ENCODE assay signal across 23 cellular contexts in the genomic region with DNA sequence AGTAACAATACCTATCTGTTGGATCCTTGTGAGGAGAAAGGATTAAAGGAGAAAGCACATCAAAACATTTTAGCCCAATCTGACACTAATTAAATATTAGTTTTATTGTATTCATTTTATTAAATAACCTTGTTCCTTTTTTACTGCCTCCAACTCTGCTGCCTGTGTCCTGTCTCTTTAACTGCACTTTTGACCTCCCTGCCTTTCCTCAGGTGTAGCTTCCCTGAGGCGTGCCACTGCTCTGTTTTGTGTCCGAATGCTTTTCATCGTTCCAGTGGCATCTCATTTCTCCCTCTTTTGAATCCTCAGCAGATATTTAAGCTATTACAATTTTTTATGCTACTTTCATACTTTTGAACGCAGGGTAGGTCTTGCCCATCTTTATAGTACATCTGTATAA.
"Had no signal": no experiment of that assay in that cellular context is flagged by ENCODE, and none has a peak within 500 bp of the region (broad histone marks: within the 10 kb centered on the region; RNA-seq: fewer than 3 reads in every experiment).

No MANE protein-coding gene starts in this region.

- H3K27ac ChIP-seq: colonic mucosa, coronary artery, dorsolateral prefrontal cortex, epithelial cell of prostate, esophagus muscularis mucosa, esophagus squamous epithelium, foreskin keratinocyte, gastrocnemius medialis, gastroesophageal sphincter had no signal

- H3K27me3 ChIP-seq: colonic mucosa, dorsolateral prefrontal cortex, esophagus muscularis mucosa, esophagus squamous epithelium, foreskin keratinocyte, gastrocnemius medialis, gastroesophageal sphincter had no signal

- ATAC-seq: effector memory CD8-positive, alpha-beta T cell; esophagus mucosa; foreskin keratinocyte; gastrocnemius medialis; gastroesophageal sphincter had no signal

- H3K4me1 ChIP-seq: colonic mucosa, esophagus muscularis mucosa, esophagus squamous epithelium, foreskin keratinocyte, gastrocnemius medialis, gastroesophageal sphincter had no signal

- H3K27me3 Mint-ChIP-seq: dendritic cell treated with granulocyte-macrophage colony-stimulating factor and Interleukin-4, amounts not matched to agents 40 ng/mL and 50 ng/mL, for 4 days; effector memory CD8-positive, alpha-beta T cell had no signal

- H3K4me1 Mint-ChIP-seq: endodermal cell had no signal

- H3K4me3 Mint-ChIP-seq: dendritic cell treated with granulocyte-macrophage colony-stimulating factor and Interleukin-4, amounts not matched to agents 40 ng/mL and 50 ng/mL, for 4 days; effector memory CD8-positive, alpha-beta T cell; endodermal cell had no signal

- DNase-seq: colonic mucosa; cortex of kidney; dermis blood vessel endothelial cell; dorsolateral prefrontal cortex; effector CD4-positive, alpha-beta T cell; effector CD8-positive, alpha-beta T cell; effector memory CD4-positive, alpha-beta T cell; effector memory CD8-positive, alpha-beta T cell; endodermal cell; erythroblast; esophagus squamous epithelium; foreskin fibroblast; foreskin keratinocyte; foreskin melanocyte; gastrocnemius medialis; glutamatergic neuron; head of caudate nucleus had no signal

- H3K27ac Mint-ChIP-seq: dendritic cell treated with granulocyte-macrophage colony-stimulating factor and Interleukin-4, amounts not matched to agents 40 ng/mL and 50 ng/mL, for 4 days; effector memory CD8-positive, alpha-beta T cell; endodermal cell had no signal

- H3K9me3 ChIP-seq: colonic mucosa, esophagus muscularis mucosa, esophagus squamous epithelium, gastrocnemius medialis, gastroesophageal sphincter had no signal

- H3K4me3 ChIP-seq: colonic mucosa, coronary artery, dorsolateral prefrontal cortex, esophagus muscularis mucosa, esophagus squamous epithelium, gastrocnemius medialis, gastroesophageal sphincter had no signal

- H3K9me3 Mint-ChIP-seq: dendritic cell treated with granulocyte-macrophage colony-stimulating factor and Interleukin-4, amounts not matched to agents 40 ng/mL and 50 ng/mL, for 4 days; effector memory CD8-positive, alpha-beta T cell; endodermal cell had no signal
